ENCODE assay signal across 10 cellular contexts in genomic region chr12:123049398-123050250, GRCh38.
DNase-seq lines count a peak whose midpoint lies in the region; ATAC-seq and TF ChIP-seq lines count a peak whose summit lies in the region.
"Had no signal": no experiment of that assay in that cellular context is flagged by ENCODE, and none has a peak within 500 bp of the region (broad histone marks: within the 10 kb centered on the region; RNA-seq: fewer than 3 reads in every experiment).

No MANE protein-coding gene starts in this region.

- H3K79me2 ChIP-seq in GM23248 (ENCODE audit: insufficient read depth), result no peaks in the 10 kb centered on the region

- intact Hi-C loops in ascending aorta (cut with DNase I) (loop anchor here (5.0 kb wide), 1 partner anchor 43 kb away; no protein-coding TSS in a partner anchor), left ventricle myocardium inferior (cut with micrococcal nuclease) (loop anchor here (10.0 kb wide), 1 partner anchor 105 kb away; the partner anchor contains the start of gene PITPNM2)

- H3K27ac ChIP-seq in GM23248, result peak overlapping the region; percentile 44; the same call in 1 of the 2 replicates
- H3K27ac ChIP-seq in ascending aorta, result peak overlapping the region; percentile 68 to 73
- peak overlapping the region; percentile 85 for H3K27ac ChIP-seq in left ventricle myocardium inferior (replicated peaks)
- H3K27ac ChIP-seq in skeletal muscle tissue (ENCODE audit: low read depth, low read length), result peak overlapping the region; percentile 85
- H3K27ac ChIP-seq: neural progenitor cell had no signal

- H3K36me3 ChIP-seq in GM23248 (ENCODE audit: low read depth) (no peaks in the 10 kb centered on the region), ascending aorta (no peaks in the 10 kb centered on the region), left ventricle myocardium inferior (no peaks in the 10 kb centered on the region), skeletal muscle tissue (ENCODE audit: control insufficient read depth in 3 of 3, insufficient read depth in 3 of 3, low read length in 3 of 3) (no peaks in the 10 kb centered on the region)
- H3K36me3 ChIP-seq: neural progenitor cell had no signal

- H3K9ac ChIP-seq in GM23248, result no peak overlapping the region
- peak overlapping the region; percentile 24 to 74 (median 30) for H3K9ac ChIP-seq in skeletal muscle tissue (ENCODE audit: low read depth in 1 of 3, low read length in 3 of 3)
- H3K9ac ChIP-seq: neural progenitor cell had no signal

- H3K4me2 ChIP-seq in GM23248 (ENCODE audit: unreplicated experiment), result peak overlapping the region; percentile 0
- H3K4me2 ChIP-seq: neural progenitor cell had no signal

- H2AFZ ChIP-seq in GM23248, result no peak overlapping the region
- H2AFZ ChIP-seq: neural progenitor cell had no signal

- TF ChIP-seq CTCF in ascending aorta (IDR thresholded peaks at IDR 0.05), result no peak
- TF ChIP-seq CTCF in left ventricle myocardium inferior (IDR thresholded peaks at IDR 0.05; ENCODE audit: borderline replicate concordance), result no peak

- in situ Hi-C loops in GM23248 (cut with MboI), result loop anchor here (10.0 kb wide), 1 partner anchor 95 kb away; no protein-coding TSS in a partner anchor

- no peaks in the 10 kb centered on the region for H3K27me3 ChIP-seq in GM23248 (replicated peaks; ENCODE audit: insufficient read depth)
- H3K27me3 ChIP-seq in ascending aorta, result no peaks in the 10 kb centered on the region
- H3K27me3 ChIP-seq in left ventricle myocardium inferior (ENCODE audit: low read depth), result no peaks in the 10 kb centered on the region
- no peaks in the 10 kb centered on the region for H3K27me3 ChIP-seq in skeletal muscle tissue (ENCODE audit: control insufficient read depth in 3 of 3, insufficient read depth in 3 of 3, low read length in 3 of 3)
- H3K27me3 ChIP-seq: neural progenitor cell had no signal

- DNase-seq in GM23248 (peak; percentile 71), ascending aorta (ENCODE audit: low spot score in 2 of 2) (no peak), left ventricle myocardium inferior (no peak), HuH-7 (ENCODE audit: low spot score) (no peak), epidermal melanocyte (ENCODE audit: insufficient read length, low spot score) (no peak), globus pallidus (ENCODE audit: low spot score) (no peak)
- DNase-seq: stimulated activated CD4-positive, alpha-beta T cell treated with anti-CD3 and anti-CD28 coated beads, Interleukin-12 subunit alpha, Interleukin-12 subunit beta, amount 100 ng/mL, for 4 hours had no signal

- peaks cover 14% of the 10 kb centered on the region for H3K4me1 ChIP-seq in GM23248 (ENCODE audit: insufficient read depth)
- H3K4me1 ChIP-seq in ascending aorta, result peaks cover 4 to 16% of the 10 kb centered on the region in 2 donors
- peaks cover 75% of the 10 kb centered on the region for H3K4me1 ChIP-seq in left ventricle myocardium inferior
- peaks cover 25 to 40% (median 32%) of the 10 kb centered on the region in 3 donors for H3K4me1 ChIP-seq in skeletal muscle tissue (ENCODE audit: control insufficient read depth in 3 of 3, insufficient read depth in 3 of 3, low read length in 3 of 3)
- H3K4me1 ChIP-seq: neural progenitor cell had no signal

- peaks cover 19% of the 10 kb centered on the region for H3F3A ChIP-seq in GM23248 (ENCODE audit: insufficient read depth)

- no peaks in the 10 kb centered on the region for H3K9me3 ChIP-seq in GM23248 (ENCODE audit: low read depth)
- H3K9me3 ChIP-seq in ascending aorta, result no peaks in the 10 kb centered on the region
- H3K9me3 ChIP-seq in left ventricle myocardium inferior (replicated peaks), result no peaks in the 10 kb centered on the region
- no peaks in the 10 kb centered on the region for H3K9me3 ChIP-seq in skeletal muscle tissue (ENCODE audit: control insufficient read depth in 3 of 3, low read length in 3 of 3)

- H3K9me2 ChIP-seq in GM23248 (ENCODE audit: insufficient read depth), result no peaks in the 10 kb centered on the region

- 36 to 37% methylated on average over 8 of the region's 8 CpGs for WGBS in GM23248 (ENCODE audit: low coverage in 1 of 2, low lambda C conversion rate in 2 of 2, missing lambda C conversion rate in 2 of 2), 2 experiments

- H4K20me1 ChIP-seq in GM23248 (ENCODE audit: insufficient read depth), result no peaks in the 10 kb centered on the region

- no peak for ATAC-seq in HG03521 (IDR thresholded peaks at IDR 0.05; ENCODE audit: unreplicated experiment)

- H3K4me3 ChIP-seq in GM23248 (no peak overlapping the region), ascending aorta (no peak overlapping the region), left ventricle myocardium inferior (no peak overlapping the region), skeletal muscle tissue (ENCODE audit: low read length in 3 of 3) (peak overlapping the region in 1 of 3 donors; percentile 28)
- H3K4me3 ChIP-seq: neural progenitor cell had no signal
